ENCODE assay signal across 10 cellular contexts in genomic region chr10:32943854-32944661, GRCh38. TPM values are rescaled to one million over a fixed set of nuclear protein-coding genes. Genes with fewer than 3 reads are reported as not detected.
DNase-seq lines count a peak whose midpoint lies in the region; ATAC-seq, FAIRE-seq and TF ChIP-seq lines count a peak whose summit lies in the region.
"Had no signal": no experiment of that assay in that cellular context is flagged by ENCODE, and none has a peak within 500 bp of the region (broad histone marks: within the 10 kb centered on the region; RNA-seq: fewer than 3 reads in every experiment).

No MANE protein-coding gene starts in this region.

- no peak for TF ChIP-seq CTCF in coronary artery (IDR thresholded peaks at IDR 0.05)

- peak overlapping the region; percentile 92 for H3K27ac Mint-ChIP-seq in T-helper 17 cell

- peaks cover 13% of the 10 kb centered on the region for H3K36me3 Mint-ChIP-seq in T-helper 17 cell (ENCODE audit: low read depth)

- 82 to 85% (median 82%) methylated on average over 24 of the region's 24 CpGs for WGBS in small intestine, 3 donors

- peak overlapping the region; percentile 76 for H3K4me3 Mint-ChIP-seq in T-helper 17 cell

- no peaks in the 10 kb centered on the region for H3K27me3 Mint-ChIP-seq in T-helper 17 cell

- FAIRE-seq in small intestine (lab: Jason Lieb, UNC) = no peak
- FAIRE-seq: GM12892, islet of Langerhans had no signal

- H3K9me3 ChIP-seq in T-helper 17 cell (ENCODE audit: control insufficient read depth, low read length, poor library complexity, severe bottlenecking) (no peaks in the 10 kb centered on the region), small intestine (ENCODE audit: control insufficient read depth, low read depth) (no peaks in the 10 kb centered on the region)
- H3K9me3 ChIP-seq: uterus had no signal

- H3K4me1 ChIP-seq in small intestine (ENCODE audit: control insufficient read depth in 2 of 2, insufficient read depth in 1 of 2, low read depth in 1 of 2, low read length in 1 of 2) = peaks cover 21 to 39% of the 10 kb centered on the region in 2 donors

- H3K27me3 ChIP-seq in small intestine (ENCODE audit: control insufficient read depth in 2 of 2, insufficient read depth in 2 of 2, low read length in 2 of 2) = no peaks in the 10 kb centered on the region
- H3K27me3 ChIP-seq: uterus had no signal

- H3K4me1 Mint-ChIP-seq in T-helper 17 cell = peaks cover 62% of the 10 kb centered on the region

- no peak overlapping the region for H3K4me3 ChIP-seq in small intestine (ENCODE audit: low read depth in 1 of 2, low read length in 2 of 2)
- no peak overlapping the region for H3K4me3 ChIP-seq in coronary artery
- H3K4me3 ChIP-seq: uterus had no signal

- DNase-seq in T-helper 17 cell (no peak), left ventricle myocardium superior (peak; percentile 55), small intestine (peak; percentile 70), coronary artery (ENCODE audit: low spot score) (no peak)
- no peak for DNase-seq in activated naive CD4-positive, alpha-beta T cell (lab: John Stamatoyannopoulos, UW)
- DNase-seq: uterus had no signal

- peak overlapping the region; percentile 17 to 48 for H3K27ac ChIP-seq in small intestine (ENCODE audit: low read depth in 1 of 2, low read length in 1 of 2)
- peak overlapping the region in 1 of 2 donors; percentile 10 for H3K27ac ChIP-seq in coronary artery
- H3K27ac ChIP-seq: uterus had no signal

- peak; percentile 22 for ATAC-seq in GM21528 (IDR thresholded peaks at IDR 0.05; ENCODE audit: low FRiP score, unreplicated experiment)
- ATAC-seq in T-helper 17 cell = no peak
- ATAC-seq in left ventricle myocardium superior = peak; percentile 52
- no peak for ATAC-seq in GM18511 (IDR thresholded peaks at IDR 0.05; ENCODE audit: unreplicated experiment)

- no peaks in the 10 kb centered on the region for H3K36me3 ChIP-seq in small intestine (ENCODE audit: control insufficient read depth in 2 of 2, insufficient read depth in 2 of 2, low read length in 2 of 2)
- H3K36me3 ChIP-seq: uterus had no signal

- intact Hi-C loops in left ventricle myocardium superior (cut with micrococcal nuclease) = no loop called here

RNA-seq across cellular contexts. Expression of gene ITGB1, which starts 14.0 kb away (rescaled TPM):
- total RNA-seq in T-helper 17 cell = 100 to 1,000 TPM; 392 to 428 TPM
- 551 TPM for total RNA-seq in left ventricle myocardium superior
- polyA plus RNA-seq in small intestine = 100 to 1,000 TPM in 1 of 3 donors, 10 to 100 TPM in 2; 42.3 to 172 (median 51.3) TPM

Comparison
In these comparisons a context has a peak if more than half of its experiments do, and no peak if none do; other contexts are left out.
1. ATAC-seq: peak in GM21528 (single experiment) and left ventricle myocardium superior (single experiment); none in T-helper 17 cell (single experiment) and GM18511 (single experiment).
2. DNase-seq: peak in left ventricle myocardium superior (single experiment) and small intestine (single experiment); none in T-helper 17 cell (0 of 3), coronary artery (single experiment) and activated naive CD4-positive, alpha-beta T cell (0 of 4).